In the genomic region with DNA sequence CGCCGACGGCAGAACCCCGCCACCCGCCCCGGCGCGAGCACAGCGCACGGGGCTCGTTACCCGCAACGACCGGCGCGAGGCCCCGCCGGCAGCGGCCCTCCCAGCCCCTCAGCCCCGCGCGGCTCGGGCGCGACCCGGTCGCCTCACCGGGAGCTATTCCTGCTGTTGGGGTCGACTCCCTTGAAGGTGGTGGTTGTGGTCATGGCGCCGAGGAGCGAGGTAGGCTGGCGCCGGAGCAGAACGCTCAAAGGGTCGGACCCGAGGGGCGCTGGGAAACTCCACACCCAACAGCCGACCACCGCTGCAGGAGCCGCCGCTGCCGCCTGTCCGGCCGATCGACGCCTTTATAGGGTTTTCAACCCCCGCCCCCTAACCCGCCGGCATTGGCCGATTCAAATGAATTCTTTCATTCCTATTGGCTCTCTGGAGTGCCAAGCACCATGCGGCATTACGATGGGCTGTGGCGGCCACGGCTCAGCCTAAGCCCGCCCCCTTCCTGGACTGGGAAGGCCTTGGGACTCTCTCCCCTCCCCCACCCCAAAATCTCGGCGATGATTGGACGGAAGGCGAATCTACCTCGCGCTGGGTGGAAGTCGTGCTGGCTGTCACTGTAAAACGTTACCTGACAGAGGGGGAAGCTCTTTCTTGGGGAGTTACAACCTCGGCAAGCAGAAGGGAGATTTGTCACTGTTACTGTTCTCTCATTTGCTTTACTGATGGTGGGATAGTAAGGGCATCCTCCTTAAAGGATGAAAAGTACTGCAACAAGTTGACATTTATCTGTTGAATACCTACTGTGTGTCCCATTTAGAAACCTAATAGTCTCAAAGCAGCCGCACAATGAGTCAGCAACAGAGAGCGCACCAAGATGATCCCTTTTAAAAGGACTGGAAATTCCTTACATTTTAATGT, we compare ENCODE assay signal across 8 cellular contexts. TPM values are rescaled to one million over a fixed set of nuclear protein-coding genes. Genes with fewer than 3 reads are reported as not detected.
DNase-seq lines count a peak whose midpoint lies in the region; ATAC-seq and TF ChIP-seq lines count a peak whose summit lies in the region.

A gene with protein sequence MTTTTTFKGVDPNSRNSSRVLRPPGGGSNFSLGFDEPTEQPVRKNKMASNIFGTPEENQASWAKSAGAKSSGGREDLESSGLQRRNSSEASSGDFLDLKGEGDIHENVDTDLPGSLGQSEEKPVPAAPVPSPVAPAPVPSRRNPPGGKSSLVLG (minus strand): TSS at position 318 of the 912 bp plus-strand sequence. CDS start 115 bp downstream, at position 203.

- peaks cover 7% of the 10 kb centered on the region for H3K4me1 ChIP-seq in cardiac muscle cell (ENCODE audit: low read depth)
- H3K4me1 ChIP-seq in trophoblast cell (ENCODE audit: control insufficient read depth in 1 of 2, insufficient read depth in 2 of 2, low read length in 2 of 2): peaks cover 0 to 14% of the 10 kb centered on the region in 2 experiments
- peaks cover 7 to 21% (median 17%) of the 10 kb centered on the region in 4 donors for H3K4me1 ChIP-seq in transverse colon

- no peak for TF ChIP-seq CTCF in GM12864 (IDR thresholded peaks at IDR 0.05; ENCODE audit: low read depth, low read length, missing control alignments)
- TF ChIP-seq CTCF in cardiac muscle cell (IDR thresholded peaks at IDR 0.05; ENCODE audit: low read depth, low read length): no peak
- no peak for TF ChIP-seq CTCF in transverse colon (IDR thresholded peaks at IDR 0.05)

- peak within 1 kb of the TSS; percentile 99 for H3K4me2 ChIP-seq in trophoblast cell (ENCODE audit: low read length)

- peak within 1 kb of the TSS; percentile 96 for H3K4ac ChIP-seq in trophoblast cell (ENCODE audit: low read depth, low read length)

- peak within 1 kb of the TSS; percentile 69 for H4K8ac ChIP-seq in trophoblast cell (ENCODE audit: low read depth, low read length)

- H2BK5ac ChIP-seq in trophoblast cell (ENCODE audit: low read depth, low read length, poor library complexity): peak within 1 kb of the TSS; percentile 52

- DNase-seq in GM12864 (ENCODE audit: low read depth) (peak; percentile 98), NCI-H1417 (lab: John Stamatoyannopoulos, UW) (peak; percentile 98 to 99 (median 99)), SW 1271 (lab: John Stamatoyannopoulos, UW) (peak; percentile 97 to 98), cardiac muscle cell (ENCODE audit: low read depth in 1 of 2, low spot score in 1 of 2) (peak; percentile 99), trophoblast cell (peak; percentile 98 to 99), transverse colon (peak; percentile 99)
- peak; percentile 94 for DNase-seq in activated naive CD8-positive, alpha-beta T cell treated with anti-CD3 and anti-CD28 coated beads, Interleukin-2, amount 50 U/mL, for 16 hours (ENCODE audit: low read depth, low spot score)

- H2AFZ ChIP-seq in trophoblast cell (ENCODE audit: insufficient read depth, low read length, poor library complexity): peak within 1 kb of the TSS; percentile 56

- H3K79me2 ChIP-seq in trophoblast cell (ENCODE audit: control insufficient read depth, insufficient read depth, low read length, poor library complexity): peaks cover 23% of the 10 kb centered on the region

- peak within 1 kb of the TSS; percentile 99 for H3K9ac ChIP-seq in trophoblast cell (ENCODE audit: low read length)

- H2AK5ac ChIP-seq in trophoblast cell (ENCODE audit: low read length): peak within 1 kb of the TSS; percentile 70

- H2BK12ac ChIP-seq in trophoblast cell (ENCODE audit: low read length): no peak within 1 kb of the TSS

- peak within 1 kb of the TSS; percentile 100 for H3K4me3 ChIP-seq in GM12864 (ENCODE audit: low read depth, low read length)
- peak within 1 kb of the TSS; percentile 94 for H3K4me3 ChIP-seq in cardiac muscle cell
- H3K4me3 ChIP-seq in trophoblast cell (ENCODE audit: low read depth, low read length): peak within 1 kb of the TSS; percentile 98
- H3K4me3 ChIP-seq in transverse colon: peak within 1 kb of the TSS; percentile 84 to 97 (median 91)

- peak within 1 kb of the TSS; percentile 60 for H4K91ac ChIP-seq in trophoblast cell (ENCODE audit: low read depth, low read length)

- intact Hi-C loops in transverse colon (cut with DNase I; ENCODE audit: low total_unique reads): no loop called here

- peak within 1 kb of the TSS; percentile 69 for H4K12ac ChIP-seq in trophoblast cell (ENCODE audit: low read depth, low read length)

- no peak for TF ChIP-seq EP300 in transverse colon (IDR thresholded peaks at IDR 0.05; ENCODE audit: low read depth)

- peak within 1 kb of the TSS; percentile 94 for H3K14ac ChIP-seq in trophoblast cell (ENCODE audit: low read length)

- WGBS in trophoblast cell (ENCODE audit: extremely low coverage, insufficient coverage, insufficient read length): no CpG with 5 or more reads among the region's 67 CpGs
- WGBS in transverse colon (ENCODE audit: low coverage in 1 of 2), 2 donors: 3 to 10% methylated on average over 2 to 60 of the region's 67 CpGs

- H3K18ac ChIP-seq in trophoblast cell (ENCODE audit: low read length): peak within 1 kb of the TSS; percentile 62

- H3K36me3 ChIP-seq in cardiac muscle cell: no peaks in the 10 kb centered on the region
- H3K36me3 ChIP-seq in trophoblast cell (ENCODE audit: control insufficient read depth in 1 of 2, insufficient read depth in 2 of 2, low read length in 2 of 2): peaks cover 0 to 1% of the 10 kb centered on the region in 2 experiments
- H3K36me3 ChIP-seq in transverse colon: no peaks in the 10 kb centered on the region

- no peak within 1 kb of the TSS for H2BK120ac ChIP-seq in trophoblast cell (ENCODE audit: insufficient read depth, low read length, poor library complexity)

- H3K27ac ChIP-seq in cardiac muscle cell (peak within 1 kb of the TSS; percentile 88), trophoblast cell (ENCODE audit: low read depth, low read length) (peak within 1 kb of the TSS; percentile 73), transverse colon (peak within 1 kb of the TSS; percentile 89 to 91 (median 90))

- peak within 1 kb of the TSS; percentile 86 for H3K23ac ChIP-seq in trophoblast cell (ENCODE audit: low read length)

- peak; percentile 94 for ATAC-seq in HG02759 (IDR thresholded peaks at IDR 0.05; ENCODE audit: unreplicated experiment)

- in situ Hi-C loops in transverse colon (cut with MboI; ENCODE audit: low pct_ligation_motif_present in 1 of 4, low pct_unique_long_range_greater_than_20kb in 1 of 4, low sequenced_read_pairs in 3 of 4): no loop called here

- peaks cover 7% of the 10 kb centered on the region for H3K79me1 ChIP-seq in trophoblast cell (ENCODE audit: low read length)

- H3K9me3 ChIP-seq in cardiac muscle cell (ENCODE audit: low read depth): no peaks in the 10 kb centered on the region
- no peaks in the 10 kb centered on the region for H3K9me3 ChIP-seq in trophoblast cell (ENCODE audit: insufficient read depth, low read depth, low read length)
- H3K9me3 ChIP-seq in transverse colon: no peaks in the 10 kb centered on the region

- H3K27me3 ChIP-seq in cardiac muscle cell (no peaks in the 10 kb centered on the region), trophoblast cell (ENCODE audit: insufficient read depth, low read length) (no peaks in the 10 kb centered on the region), transverse colon (no peaks in the 10 kb centered on the region)

- TF ChIP-seq POLR2A in transverse colon (IDR thresholded peaks at IDR 0.05): peak; percentile 100

RNA-seq across cellular contexts. Expression of the gene that starts here (rescaled TPM):
- 175 and 209 TPM in 2 replicates for total RNA-seq in cardiac muscle cell
- polyA plus RNA-seq in cardiac muscle cell: 136 and 201 TPM in 2 replicates
- 301 and 304 TPM in 2 replicates for polyA plus RNA-seq in trophoblast cell (2013)
- 100 to 1,000 TPM in 3 of 4 donors, 10 to 100 TPM in 1; 61.7 to 293 (median 219) TPM for total RNA-seq in transverse colon

Comparison
In these comparisons a context has a peak if more than half of its experiments do, and no peak if none do; other contexts are left out.
1. Peak in every context shown above with its lines: DNase-seq, ATAC-seq, H3K4me3 ChIP-seq and H3K27ac ChIP-seq.